ENCODE assay signal across 1 cellular context in the genomic region with DNA sequence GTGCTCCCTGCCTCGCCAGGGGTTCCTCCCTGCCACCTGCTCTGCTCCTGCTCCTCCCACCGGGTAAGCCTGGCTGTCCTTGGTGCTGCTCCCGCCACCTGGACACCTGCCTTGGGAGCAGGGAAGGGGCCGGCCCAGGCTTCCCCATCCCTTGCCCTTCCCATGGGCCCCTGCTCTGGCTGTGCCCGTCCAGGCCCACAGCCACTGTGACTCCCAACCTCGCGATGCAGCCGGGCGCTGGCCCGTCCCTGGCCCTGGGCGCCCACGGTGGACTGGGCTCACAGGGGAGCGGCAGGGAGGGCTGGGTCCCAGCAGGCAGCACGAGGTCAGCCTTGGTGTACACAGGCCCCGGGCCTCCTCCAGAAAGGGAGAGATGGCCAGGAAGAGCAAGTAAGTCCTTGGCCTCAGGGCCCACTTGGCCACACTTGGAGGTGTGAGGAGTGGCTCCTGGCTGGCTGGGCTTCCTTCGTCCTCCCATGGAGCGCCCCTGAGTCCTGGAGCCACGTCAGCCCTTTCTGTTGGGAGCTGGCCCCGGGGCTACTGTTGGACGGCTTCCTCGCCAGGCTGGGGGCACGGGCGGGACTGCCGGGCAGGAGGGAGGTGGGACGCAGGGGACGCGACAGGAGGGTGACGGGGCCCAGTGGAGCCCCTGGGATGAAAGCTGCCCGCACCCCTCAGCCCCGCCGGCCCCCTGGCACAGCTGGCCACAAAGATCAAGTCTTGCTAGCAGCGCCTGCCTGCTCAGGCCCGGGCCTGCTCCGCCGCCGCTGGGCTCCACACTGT.
A peak's percentile ranks its signal among the peaks of the same experiment; 100 is the strongest.
TF ChIP-seq lines count a peak whose summit lies in the region.

No MANE protein-coding gene starts in this region.

TF ChIP-seq in HEK293, 187 proteins besides CTCF, POLR2A, EP300 and RAD21:
- TF ChIP-seq, protein P1, sequence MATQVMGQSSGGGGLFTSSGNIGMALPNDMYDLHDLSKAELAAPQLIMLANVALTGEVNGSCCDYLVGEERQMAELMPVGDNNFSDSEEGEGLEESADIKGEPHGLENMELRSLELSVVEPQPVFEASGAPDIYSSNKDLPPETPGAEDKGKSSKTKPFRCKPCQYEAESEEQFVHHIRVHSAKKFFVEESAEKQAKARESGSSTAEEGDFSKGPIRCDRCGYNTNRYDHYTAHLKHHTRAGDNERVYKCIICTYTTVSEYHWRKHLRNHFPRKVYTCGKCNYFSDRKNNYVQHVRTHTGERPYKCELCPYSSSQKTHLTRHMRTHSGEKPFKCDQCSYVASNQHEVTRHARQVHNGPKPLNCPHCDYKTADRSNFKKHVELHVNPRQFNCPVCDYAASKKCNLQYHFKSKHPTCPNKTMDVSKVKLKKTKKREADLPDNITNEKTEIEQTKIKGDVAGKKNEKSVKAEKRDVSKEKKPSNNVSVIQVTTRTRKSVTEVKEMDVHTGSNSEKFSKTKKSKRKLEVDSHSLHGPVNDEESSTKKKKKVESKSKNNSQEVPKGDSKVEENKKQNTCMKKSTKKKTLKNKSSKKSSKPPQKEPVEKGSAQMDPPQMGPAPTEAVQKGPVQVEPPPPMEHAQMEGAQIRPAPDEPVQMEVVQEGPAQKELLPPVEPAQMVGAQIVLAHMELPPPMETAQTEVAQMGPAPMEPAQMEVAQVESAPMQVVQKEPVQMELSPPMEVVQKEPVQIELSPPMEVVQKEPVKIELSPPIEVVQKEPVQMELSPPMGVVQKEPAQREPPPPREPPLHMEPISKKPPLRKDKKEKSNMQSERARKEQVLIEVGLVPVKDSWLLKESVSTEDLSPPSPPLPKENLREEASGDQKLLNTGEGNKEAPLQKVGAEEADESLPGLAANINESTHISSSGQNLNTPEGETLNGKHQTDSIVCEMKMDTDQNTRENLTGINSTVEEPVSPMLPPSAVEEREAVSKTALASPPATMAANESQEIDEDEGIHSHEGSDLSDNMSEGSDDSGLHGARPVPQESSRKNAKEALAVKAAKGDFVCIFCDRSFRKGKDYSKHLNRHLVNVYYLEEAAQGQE (tag by site-specific recombination; IDR thresholded peaks at IDR 0.05), result peak; percentile 65; the same call in 1 of the 2 replicates
- TF ChIP-seq ZNF837 (tag by site-specific recombination; IDR thresholded peaks at IDR 0.05) (no peak), ZIC2 (tag by site-specific recombination; IDR thresholded peaks at IDR 0.05) (peak; percentile 39; the same call in 1 of the 2 replicates), ZNF658 (tag by site-specific recombination; IDR thresholded peaks at IDR 0.05) (no peak), ZNF391 (tag by site-specific recombination; IDR thresholded peaks at IDR 0.05; ENCODE audit: borderline replicate concordance, low read depth) (no peak), ZNF48 (tag by site-specific recombination; IDR thresholded peaks at IDR 0.05) (no peak)
- TF ChIP-seq, protein P2, sequence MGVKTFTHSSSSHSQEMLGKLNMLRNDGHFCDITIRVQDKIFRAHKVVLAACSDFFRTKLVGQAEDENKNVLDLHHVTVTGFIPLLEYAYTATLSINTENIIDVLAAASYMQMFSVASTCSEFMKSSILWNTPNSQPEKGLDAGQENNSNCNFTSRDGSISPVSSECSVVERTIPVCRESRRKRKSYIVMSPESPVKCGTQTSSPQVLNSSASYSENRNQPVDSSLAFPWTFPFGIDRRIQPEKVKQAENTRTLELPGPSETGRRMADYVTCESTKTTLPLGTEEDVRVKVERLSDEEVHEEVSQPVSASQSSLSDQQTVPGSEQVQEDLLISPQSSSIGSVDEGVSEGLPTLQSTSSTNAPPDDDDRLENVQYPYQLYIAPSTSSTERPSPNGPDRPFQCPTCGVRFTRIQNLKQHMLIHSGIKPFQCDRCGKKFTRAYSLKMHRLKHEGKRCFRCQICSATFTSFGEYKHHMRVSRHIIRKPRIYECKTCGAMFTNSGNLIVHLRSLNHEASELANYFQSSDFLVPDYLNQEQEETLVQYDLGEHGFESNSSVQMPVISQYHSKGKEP (tag by site-specific recombination; IDR thresholded peaks at IDR 0.05), result no peak
